Comparison of ENCODE assay signal across 9 cellular contexts in the genomic region with DNA sequence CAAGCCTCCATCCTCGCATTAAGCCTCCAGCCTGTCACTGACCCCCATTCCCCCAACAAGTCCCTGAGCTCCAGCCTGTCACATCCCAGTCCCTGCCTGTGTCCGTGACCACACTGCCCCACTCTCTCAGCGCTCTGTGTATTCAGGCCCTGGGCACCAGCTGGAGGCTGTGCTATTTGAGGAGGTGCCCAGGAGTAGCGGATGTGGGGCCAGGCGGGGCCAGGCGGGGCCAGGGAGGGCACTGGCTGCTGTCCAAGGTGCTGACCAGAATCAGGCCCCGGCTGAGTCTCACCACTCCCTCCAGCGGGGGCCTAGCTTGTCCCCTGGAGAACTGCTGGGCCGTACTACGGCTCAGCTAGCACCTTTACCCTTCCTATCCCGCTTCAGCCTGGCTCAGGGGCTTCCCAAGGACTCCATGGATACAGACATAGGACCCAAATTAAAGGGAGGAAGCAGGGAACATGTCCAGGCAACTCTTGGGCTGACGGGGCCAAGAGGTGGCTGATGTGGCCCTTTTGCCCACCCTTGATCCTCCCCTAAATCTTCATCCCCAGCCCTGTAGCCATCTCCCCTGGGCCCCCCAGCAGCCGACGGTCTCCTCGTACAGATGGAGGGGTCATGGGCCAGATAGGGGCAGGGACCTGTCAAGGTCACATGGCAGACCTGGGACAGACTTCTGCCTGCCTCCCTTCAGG. TPM values are rescaled to one million over a fixed set of nuclear protein-coding genes. Genes with fewer than 3 reads are reported as not detected.
A peak's percentile ranks its signal among the peaks of the same experiment; 100 is the strongest.
DNase-seq lines count a peak whose midpoint lies in the region; ATAC-seq and TF ChIP-seq lines count a peak whose summit lies in the region.
"Had no signal": no experiment of that assay in that cellular context is flagged by ENCODE, and none has a peak within 500 bp of the region (broad histone marks: within the 10 kb centered on the region; RNA-seq: fewer than 3 reads in every experiment).

No MANE protein-coding gene starts in this region.

- no peak overlapping the region for H3K27ac ChIP-seq in endodermal cell (ENCODE audit: low read depth, low read length)
- H3K27ac ChIP-seq: epithelial cell of prostate had no signal

- no peaks in the 10 kb centered on the region for H3K36me3 Mint-ChIP-seq in activated CD4-positive, alpha-beta memory T cell treated with anti-CD3 and anti-CD28 coated beads, Interleukin-2, amount 10 ng/mL, durations not matched to agents 7 days and 5 days (ENCODE audit: low read depth)
- H3K36me3 Mint-ChIP-seq in endodermal cell (ENCODE audit: low read depth): no peaks in the 10 kb centered on the region
- no peaks in the 10 kb centered on the region for H3K36me3 Mint-ChIP-seq in stimulated activated naive B cell treated with anti-CD40 and anti-IgM and Interleukin-4, amounts not matched to agents 10 μg/mL and 1 μg/mL and 100 μg/mL, for 72 hours

- H3K27me3 Mint-ChIP-seq in activated CD4-positive, alpha-beta memory T cell treated with anti-CD3 and anti-CD28 coated beads, Interleukin-2, amount 10 ng/mL, durations not matched to agents 7 days and 5 days: peaks cover 4% of the 10 kb centered on the region
- H3K27me3 Mint-ChIP-seq in endodermal cell (ENCODE audit: insufficient read depth): peaks cover 5% of the 10 kb centered on the region
- peaks cover 20 to 30% of the 10 kb centered on the region in 2 donors for H3K27me3 Mint-ChIP-seq in stimulated activated naive B cell treated with anti-CD40 and anti-IgM and Interleukin-4, amounts not matched to agents 10 μg/mL and 1 μg/mL and 100 μg/mL, for 72 hours

- no peak overlapping the region for H3K4me3 Mint-ChIP-seq in activated CD4-positive, alpha-beta memory T cell treated with anti-CD3 and anti-CD28 coated beads, Interleukin-2, amount 10 ng/mL, durations not matched to agents 7 days and 5 days
- H3K4me3 Mint-ChIP-seq in endodermal cell: no peak overlapping the region
- no peak overlapping the region for H3K4me3 Mint-ChIP-seq in stimulated activated naive B cell treated with anti-CD40 and anti-IgM and Interleukin-4, amounts not matched to agents 10 μg/mL and 1 μg/mL and 100 μg/mL, for 72 hours

- H3K4me1 ChIP-seq in endodermal cell (ENCODE audit: control insufficient read depth, insufficient read depth, low read length): no peaks in the 10 kb centered on the region

- 39 to 52% methylated on average over 6 to 15 of the region's 15 CpGs for WGBS in endodermal cell (ENCODE audit: insufficient coverage in 1 of 2, insufficient read length in 1 of 2), 2 experiments

- no peaks in the 10 kb centered on the region for H3K27me3 ChIP-seq in endodermal cell (ENCODE audit: control insufficient read depth, insufficient read depth, low read length, poor library complexity, severe bottlenecking)

- no peaks in the 10 kb centered on the region for H3K9me3 Mint-ChIP-seq in activated CD4-positive, alpha-beta memory T cell treated with anti-CD3 and anti-CD28 coated beads, Interleukin-2, amount 10 ng/mL, durations not matched to agents 7 days and 5 days
- H3K9me3 Mint-ChIP-seq in endodermal cell: no peaks in the 10 kb centered on the region
- no peaks in the 10 kb centered on the region for H3K9me3 Mint-ChIP-seq in stimulated activated naive B cell treated with anti-CD40 and anti-IgM and Interleukin-4, amounts not matched to agents 10 μg/mL and 1 μg/mL and 100 μg/mL, for 72 hours

- POLR2A ChIA-PET in activated CD4-positive, alpha-beta memory T cell treated with anti-CD3 and anti-CD28 coated beads, Interleukin-2, amount 10 ng/mL, durations not matched to agents 7 days and 5 days (lab: Charles Lee): no interaction called here

- H3K4me3 ChIP-seq in endodermal cell (ENCODE audit: low read length): no peak overlapping the region

- no peak overlapping the region for H3K27ac Mint-ChIP-seq in activated CD4-positive, alpha-beta memory T cell treated with anti-CD3 and anti-CD28 coated beads, Interleukin-2, amount 10 ng/mL, durations not matched to agents 7 days and 5 days
- H3K27ac Mint-ChIP-seq in endodermal cell: no peak overlapping the region
- no peak overlapping the region for H3K27ac Mint-ChIP-seq in stimulated activated naive B cell treated with anti-CD40 and anti-IgM and Interleukin-4, amounts not matched to agents 10 μg/mL and 1 μg/mL and 100 μg/mL, for 72 hours

- DNase-seq in D341Med (ENCODE audit: low spot score): peak; percentile 48
- peak; percentile 15 for DNase-seq in NAMALWA (ENCODE audit: low spot score)
- peak; percentile 78 for DNase-seq in activated CD4-positive, alpha-beta memory T cell treated with anti-CD3 and anti-CD28 coated beads, Interleukin-2, amount 10 ng/mL, durations not matched to agents 7 days and 5 days
- DNase-seq in endodermal cell: peak; percentile 94
- peak; percentile 95 for DNase-seq in myocyte (ENCODE audit: low read depth)
- DNase-seq in stimulated activated naive B cell treated with anti-CD40 and anti-IgM and Interleukin-4, amounts not matched to agents 10 μg/mL and 1 μg/mL and 100 μg/mL, for 72 hours: no peak
- no peak for DNase-seq in DMS114 treated with DMSO at 0.1 percent for 48 hours (lab: John Stamatoyannopoulos, UW; ENCODE audit: unreplicated experiment)
- no peak for DNase-seq in COR-L47 (lab: John Stamatoyannopoulos, UW)

- ATAC-seq in stimulated activated naive B cell treated with anti-CD40 and anti-IgM and Interleukin-4, amounts not matched to agents 10 μg/mL and 1 μg/mL and 100 μg/mL, for 72 hours (replicated peaks): peak; percentile 60 to 66

- H3K4me1 Mint-ChIP-seq in activated CD4-positive, alpha-beta memory T cell treated with anti-CD3 and anti-CD28 coated beads, Interleukin-2, amount 10 ng/mL, durations not matched to agents 7 days and 5 days: peaks cover 22% of the 10 kb centered on the region
- no peaks in the 10 kb centered on the region for H3K4me1 Mint-ChIP-seq in endodermal cell
- peaks cover 0 to 6% of the 10 kb centered on the region in 2 donors for H3K4me1 Mint-ChIP-seq in stimulated activated naive B cell treated with anti-CD40 and anti-IgM and Interleukin-4, amounts not matched to agents 10 μg/mL and 1 μg/mL and 100 μg/mL, for 72 hours

- CTCF ChIA-PET in activated CD4-positive, alpha-beta memory T cell treated with anti-CD3 and anti-CD28 coated beads, Interleukin-2, amount 10 ng/mL, durations not matched to agents 7 days and 5 days (lab: Charles Lee): no interaction called here

- no peaks in the 10 kb centered on the region for H3K9me3 ChIP-seq in endodermal cell (ENCODE audit: control insufficient read depth, low read length)

- no peak overlapping the region for H3K9ac ChIP-seq in endodermal cell (ENCODE audit: extremely low read depth, low read length, poor library complexity, severe bottlenecking)

- H3K36me3 ChIP-seq in endodermal cell (ENCODE audit: control insufficient read depth, insufficient read depth, low read length): no peaks in the 10 kb centered on the region

- peak; percentile 31 for TF ChIP-seq CTCF in endodermal cell (conservative IDR thresholded peaks at IDR 0.05)

RNA-seq across cellular contexts. Expression of a gene that starts 1.1 kb away (rescaled TPM):
- total RNA-seq in activated CD4-positive, alpha-beta memory T cell treated with anti-CD3 and anti-CD28 coated beads, Interleukin-2, amount 10 ng/mL, durations not matched to agents 7 days and 5 days: under 1 TPM in 1 of 2 experiments, not detected in 1; 0.25 TPM
- total RNA-seq in endodermal cell (not detected), myocyte (12.3 and 26.6 TPM in 2 replicates)
- not detected for polyA plus RNA-seq in endodermal cell (2013, experiment 1 of 2)
- polyA plus RNA-seq in endodermal cell (2013, experiment 2 of 2): not detected
- polyA plus RNA-seq in myocyte (2012): 2.1 TPM

RNA-seq across cellular contexts. Expression of a gene that starts 16.2 kb away (rescaled TPM):
- not detected for total RNA-seq in activated CD4-positive, alpha-beta memory T cell treated with anti-CD3 and anti-CD28 coated beads, Interleukin-2, amount 10 ng/mL, durations not matched to agents 7 days and 5 days
- total RNA-seq in endodermal cell (not detected), myocyte (55.6 and 67.1 TPM in 2 replicates)
- polyA plus RNA-seq in endodermal cell (2013, experiment 1 of 2): 0.21 TPM
- polyA plus RNA-seq in endodermal cell (2013, experiment 2 of 2): 0.21 TPM
- polyA plus RNA-seq in myocyte (2012): 9.5 TPM

RNA-seq across cellular contexts. Expression of a gene that starts 48.0 kb away (rescaled TPM):
- total RNA-seq in activated CD4-positive, alpha-beta memory T cell treated with anti-CD3 and anti-CD28 coated beads, Interleukin-2, amount 10 ng/mL, durations not matched to agents 7 days and 5 days: 1 to 10 TPM in 1 of 2 experiments, under 1 TPM in 1; 0.93 to 1.1 TPM
- total RNA-seq in endodermal cell (1 to 10 TPM; 4.6 to 7.2 TPM), myocyte (96.8 and 103 TPM in 2 replicates)
- polyA plus RNA-seq in endodermal cell (2013, experiment 1 of 2): 7.1 TPM
- polyA plus RNA-seq in endodermal cell (2013, experiment 2 of 2): 6.2 TPM
- 75.1 TPM for polyA plus RNA-seq in myocyte (2012)

Comparison
In these comparisons a context has a peak if more than half of its experiments do, and no peak if none do; other contexts are left out.
1. DNase-seq: peak in D341Med (single experiment), NAMALWA (single experiment), activated CD4-positive, alpha-beta memory T cell treated with anti-CD3 and anti-CD28 coated beads, Interleukin-2, amount 10 ng/mL, durations not matched to agents 7 days and 5 days (single experiment), endodermal cell (single experiment) and myocyte (single experiment); none in stimulated activated naive B cell treated with anti-CD40 and anti-IgM and Interleukin-4, amounts not matched to agents 10 μg/mL and 1 μg/mL and 100 μg/mL, for 72 hours (single experiment), DMS114 treated with DMSO at 0.1 percent for 48 hours (single experiment) and COR-L47 (single experiment).
2. RNA of a gene that starts 1.1 kb away (total RNA-seq): 12.3 to 26.6 TPM in myocyte; 0.25 TPM in activated CD4-positive, alpha-beta memory T cell treated with anti-CD3 and anti-CD28 coated beads, Interleukin-2, amount 10 ng/mL, durations not matched to agents 7 days and 5 days and not detected in endodermal cell; every median in the first group is over 10 times any median in the second.
3. RNA of a gene that starts 16.2 kb away (total RNA-seq): 55.6 to 67.1 TPM in myocyte; not detected in activated CD4-positive, alpha-beta memory T cell treated with anti-CD3 and anti-CD28 coated beads, Interleukin-2, amount 10 ng/mL, durations not matched to agents 7 days and 5 days and not detected in endodermal cell; every median in the first group is over 10 times any median in the second.
4. RNA of a gene that starts 48.0 kb away (total RNA-seq): 96.8 to 103 TPM in myocyte; 4.6 to 7.2 TPM in endodermal cell and 0.93 to 1.1 TPM in activated CD4-positive, alpha-beta memory T cell treated with anti-CD3 and anti-CD28 coated beads, Interleukin-2, amount 10 ng/mL, durations not matched to agents 7 days and 5 days; every median in the first group is over 10 times any median in the second.